ENCODE assay signal across 8 cellular contexts in the genomic region with DNA sequence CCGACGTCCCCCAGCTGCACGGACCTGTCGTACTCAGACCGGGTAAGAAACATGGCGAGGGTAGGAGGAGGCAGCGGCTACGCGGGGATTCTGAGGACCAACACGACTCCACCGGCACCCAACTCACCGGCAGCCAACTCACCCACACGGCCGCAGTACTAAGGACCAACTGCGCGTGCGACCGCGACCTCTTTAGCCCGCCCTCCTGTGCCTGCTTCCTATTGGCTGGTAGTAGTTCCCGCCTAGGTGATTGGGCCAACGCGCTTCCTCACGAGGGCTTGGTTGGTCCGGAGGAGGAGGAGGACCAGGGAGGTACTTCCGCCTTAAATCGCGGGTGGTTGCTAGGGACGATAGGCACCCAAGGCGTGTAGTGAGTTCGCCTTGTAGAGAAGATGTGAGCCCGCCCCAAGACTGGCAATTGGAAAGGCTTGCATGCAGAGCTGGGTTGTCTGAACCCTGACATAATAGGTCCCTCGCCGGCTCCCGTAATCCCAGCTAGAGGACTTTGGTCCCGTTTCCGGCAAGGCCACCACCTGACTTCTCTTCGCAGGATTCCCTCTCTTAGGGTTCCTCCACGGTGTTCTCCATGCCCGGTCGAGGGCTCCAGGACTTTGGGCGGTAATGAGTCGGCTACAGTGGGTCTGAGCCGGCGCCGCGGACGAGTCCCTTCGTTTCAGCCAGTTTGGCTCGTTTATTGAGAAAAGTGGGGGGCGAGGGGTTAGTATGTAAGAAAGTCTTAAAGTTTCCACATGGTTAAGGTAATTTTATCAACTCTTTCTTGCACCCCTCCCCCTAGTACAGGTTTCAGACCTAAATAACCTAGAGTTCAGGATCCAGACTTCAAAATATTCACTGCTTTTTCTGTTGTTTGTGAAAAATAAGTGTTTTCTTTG. TPM values are rescaled to one million over a fixed set of nuclear protein-coding genes. Genes with fewer than 3 reads are reported as not detected.
DNase-seq lines count a peak whose midpoint lies in the region; ATAC-seq, FAIRE-seq and TF ChIP-seq lines count a peak whose summit lies in the region.

A gene (minus strand): TSS at position 171 of the 893 bp plus-strand sequence. CDS start 118 bp downstream, at position 53.

- peaks cover 43% of the 10 kb centered on the region for H3K4me1 Mint-ChIP-seq in activated T-cell treated with anti-CD3 and anti-CD28 coated beads, Interleukin-2, amount 50 U/mL, for 72 hours (ENCODE audit: low read depth)

- peak within 1 kb of the TSS; percentile 96 for H3K27ac Mint-ChIP-seq in activated T-cell treated with anti-CD3 and anti-CD28 coated beads, Interleukin-2, amount 50 U/mL, for 72 hours

- peak; percentile 88 for FAIRE-seq in RCC 7860 (lab: Jason Lieb, UNC)

- DNase-seq in DMS79 (lab: John Stamatoyannopoulos, UW): peak; percentile 99
- peak; percentile 99 for DNase-seq in RCC 7860 (ENCODE audit: low spot score)
- DNase-seq in activated T-cell treated with anti-CD3 and anti-CD28 coated beads, Interleukin-2, amount 50 U/mL, for 72 hours: peak; percentile 94 to 97
- peak; percentile 99 for DNase-seq in esophagus muscularis mucosa (ENCODE audit: extremely low spot score)
- peak; percentile 95 for DNase-seq in stimulated activated CD8-positive, alpha-beta memory T cell treated with anti-CD3 and anti-CD28 coated beads, Interleukin-7, amount 100 ng/mL, for 4 hours (ENCODE audit: low read depth in 2 of 2)

- peaks cover 31 to 51% (median 47%) of the 10 kb centered on the region in 4 donors for H3K4me1 ChIP-seq in esophagus muscularis mucosa
- peaks cover 0 to 20% of the 10 kb centered on the region in 2 donors for H3K4me1 ChIP-seq in muscle layer of duodenum (ENCODE audit: control insufficient read depth in 1 of 2, insufficient read depth in 2 of 2, low read length in 2 of 2)

- H3K36me3 Mint-ChIP-seq in activated T-cell treated with anti-CD3 and anti-CD28 coated beads, Interleukin-2, amount 50 U/mL, for 72 hours (ENCODE audit: insufficient read depth in 2 of 2): peaks cover 9 to 25% of the 10 kb centered on the region in 2 donors

- H3K4me3 ChIP-seq in esophagus muscularis mucosa: peak within 1 kb of the TSS; percentile 80 to 95 (median 90)
- peak within 1 kb of the TSS; percentile 76 to 78 for H3K4me3 ChIP-seq in muscle layer of duodenum (ENCODE audit: low read depth in 1 of 2, low read length in 2 of 2)

- peak in 1 of 3 experiments; percentile 27 for TF ChIP-seq CTCF in esophagus muscularis mucosa (IDR thresholded peaks at IDR 0.05)

- no peaks in the 10 kb centered on the region for H3K9me3 ChIP-seq in KOPT-K1 (ENCODE audit: insufficient read depth, low read length, poor library complexity, severe bottlenecking)
- no peaks in the 10 kb centered on the region for H3K9me3 ChIP-seq in esophagus muscularis mucosa
- no peaks in the 10 kb centered on the region for H3K9me3 ChIP-seq in muscle layer of duodenum (ENCODE audit: control insufficient read depth in 1 of 2, low read length in 2 of 2)

- TF ChIP-seq POLR2A in esophagus muscularis mucosa (IDR thresholded peaks at IDR 0.05; ENCODE audit: low read depth): peak; percentile 71

- no peaks in the 10 kb centered on the region for H3K27me3 Mint-ChIP-seq in activated T-cell treated with anti-CD3 and anti-CD28 coated beads, Interleukin-2, amount 50 U/mL, for 72 hours (ENCODE audit: low read depth)

- WGBS in esophagus muscularis mucosa: 0% methylated on average over 25 of the region's 51 CpGs

- peak; percentile 98 for ATAC-seq in GM21786 (IDR thresholded peaks at IDR 0.05; ENCODE audit: unreplicated experiment)
- peak; percentile 94 to 95 for ATAC-seq in activated T-cell treated with anti-CD3 and anti-CD28 coated beads, Interleukin-2, amount 50 U/mL, for 72 hours (replicated peaks in 1 of 2)

- intact Hi-C loops in esophagus muscularis mucosa (cut with DNase I): loop anchor here (5.0 kb wide), 3 partner anchors 41 to 106 kb away; a partner anchor contains a TSS

- peaks cover 27% of the 10 kb centered on the region for H3K36me3 ChIP-seq in KOPT-K1 (ENCODE audit: insufficient read depth, low read length)
- H3K36me3 ChIP-seq in esophagus muscularis mucosa: peaks cover 2 to 5% (median 2%) of the 10 kb centered on the region in 4 donors
- H3K36me3 ChIP-seq in muscle layer of duodenum (ENCODE audit: control insufficient read depth in 1 of 2, insufficient read depth in 2 of 2, low read length in 2 of 2): peaks cover 0 to 3% of the 10 kb centered on the region in 2 donors

- no peaks in the 10 kb centered on the region for H3K9me3 Mint-ChIP-seq in activated T-cell treated with anti-CD3 and anti-CD28 coated beads, Interleukin-2, amount 50 U/mL, for 72 hours

- H3K27me3 ChIP-seq in esophagus muscularis mucosa (no peaks in the 10 kb centered on the region), muscle layer of duodenum (ENCODE audit: low read depth, low read length) (no peaks in the 10 kb centered on the region)

- H3K27ac ChIP-seq in KOPT-K1 (ENCODE audit: low read depth, low read length, poor library complexity, severe bottlenecking) (peak within 1 kb of the TSS; percentile 77), esophagus muscularis mucosa (replicated peaks in 1 of 4) (peak within 1 kb of the TSS; percentile 84 to 94 (median 90)), muscle layer of duodenum (ENCODE audit: low read length) (peak within 1 kb of the TSS; percentile 94)

- H3K4me3 Mint-ChIP-seq in activated T-cell treated with anti-CD3 and anti-CD28 coated beads, Interleukin-2, amount 50 U/mL, for 72 hours: peak within 1 kb of the TSS; percentile 90 to 98

- TF ChIP-seq EP300 in esophagus muscularis mucosa (IDR thresholded peaks at IDR 0.05): no peak

RNA-seq across cellular contexts. Expression of the gene that starts here (rescaled TPM):
- 100 to 1,000 TPM; 169 to 179 TPM for total RNA-seq in activated T-cell treated with anti-CD3 and anti-CD28 coated beads, Interleukin-2, amount 50 U/mL, for 72 hours
- total RNA-seq in esophagus muscularis mucosa: 10 to 100 TPM; 15.8 to 29.8 (median 27.4) TPM

Comparison
In these comparisons a context has a peak if more than half of its experiments do, and no peak if none do; other contexts are left out.
1. Peak in every context shown above with its lines: DNase-seq, ATAC-seq, H3K4me3 ChIP-seq and H3K27ac ChIP-seq.
2. RNA of the gene that starts here (total RNA-seq): 169 to 179 TPM in activated T-cell treated with anti-CD3 and anti-CD28 coated beads, Interleukin-2, amount 50 U/mL, for 72 hours; 15.8 to 29.8 TPM in esophagus muscularis mucosa; every median in the first group is over 4 times any median in the second.